Comparison of ENCODE assay signal across 8 cellular contexts in the genomic region with DNA sequence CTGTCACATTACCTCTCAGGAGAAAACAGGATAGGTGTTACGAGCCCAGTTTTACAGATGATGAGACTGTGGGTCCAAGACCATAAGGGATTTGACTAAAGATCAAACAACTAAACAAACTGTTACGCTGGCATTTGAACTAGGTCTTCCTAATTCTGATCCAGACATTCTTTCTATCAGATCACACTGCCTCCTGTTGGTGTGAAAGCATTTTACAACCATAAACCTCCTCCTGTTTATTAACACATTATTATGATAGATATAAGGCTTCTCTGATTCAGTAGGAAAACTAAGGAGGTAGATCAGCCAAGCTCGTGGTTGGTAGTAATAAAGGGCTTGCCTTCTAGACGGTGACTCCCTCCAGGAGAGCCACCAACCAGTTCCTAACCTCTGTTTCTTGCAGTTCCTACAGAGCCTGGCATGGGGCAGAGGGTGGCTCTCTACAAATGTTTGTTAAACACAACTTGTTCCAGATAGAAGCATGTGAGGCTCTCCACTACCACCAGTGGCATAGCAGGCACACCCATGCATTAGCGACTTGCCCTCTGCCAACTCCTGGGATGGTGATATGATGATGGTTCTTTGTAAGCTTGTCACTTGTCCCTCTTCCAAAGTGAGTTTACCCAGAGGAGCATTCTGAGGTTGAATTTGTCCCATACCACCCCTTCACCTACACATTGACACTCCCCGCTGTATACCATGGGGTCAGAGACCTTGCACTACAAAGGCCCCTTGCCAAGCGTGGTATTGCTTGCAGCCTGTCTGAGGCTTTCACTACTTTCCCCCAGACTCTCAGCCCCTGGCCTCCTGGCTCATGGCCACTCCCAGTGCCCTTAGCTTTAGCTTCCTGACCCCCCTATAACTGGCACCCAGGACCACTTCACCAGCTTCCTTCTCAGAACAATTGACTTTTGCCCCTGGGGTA.
A peak's percentile ranks its signal among the peaks of the same experiment; 100 is the strongest.
DNase-seq lines count a peak whose midpoint lies in the region; ATAC-seq and TF ChIP-seq lines count a peak whose summit lies in the region.

No MANE protein-coding gene starts in this region.

- DNase-seq in BE2C (no peak), HFF-Myc (ENCODE audit: extremely low read depth, low read depth) (no peak), ascending aorta (ENCODE audit: low spot score in 2 of 2) (no peak), left lung (peak in 1 of 2 donors; percentile 38), T-helper 1 cell (no peak), COR-L47 (lab: John Stamatoyannopoulos, UW) (no peak), SKM-1 (lab: John Stamatoyannopoulos, UW; ENCODE audit: unreplicated experiment) (no peak)

- TF ChIP-seq CTCF in BE2C (IDR thresholded peaks at IDR 0.05; ENCODE audit: low read depth, low read length) (peak; percentile 48), HFF-Myc (IDR thresholded peaks at IDR 0.05; ENCODE audit: low read depth, low read length, missing control alignments) (peak; percentile 15), ascending aorta (IDR thresholded peaks at IDR 0.05) (peak in 2 of 3 experiments; percentile 28 to 38), left lung (IDR thresholded peaks at IDR 0.05) (peak in 1 of 2 donors; percentile 16)

- intact Hi-C loops in ascending aorta (cut with DNase I) (no loop called here), left lung (cut with DNase I) (no loop called here)

- ATAC-seq in left lung (peak; percentile 81), HG03342 (IDR thresholded peaks at IDR 0.05; ENCODE audit: unreplicated experiment) (no peak)

- no peak overlapping the region for H3K27ac ChIP-seq in ascending aorta
- H3K27ac ChIP-seq in left lung: no peak overlapping the region

- H3K36me3 ChIP-seq in BE2C (no peaks in the 10 kb centered on the region), ascending aorta (no peaks in the 10 kb centered on the region), left lung (no peaks in the 10 kb centered on the region)

- H3K9me3 ChIP-seq in BE2C (no peaks in the 10 kb centered on the region), ascending aorta (no peaks in the 10 kb centered on the region), left lung (no peaks in the 10 kb centered on the region)

- H3K4me3 ChIP-seq in BE2C (ENCODE audit: low read depth, low read length) (no peak overlapping the region), HFF-Myc (replicated peaks; ENCODE audit: low read depth, low read length) (no peak overlapping the region), ascending aorta (no peak overlapping the region), left lung (no peak overlapping the region)

- H3K4me1 ChIP-seq in BE2C (no peaks in the 10 kb centered on the region), ascending aorta (no peaks in the 10 kb centered on the region), left lung (peaks cover 0 to 2% of the 10 kb centered on the region in 2 donors)

- H3K27me3 ChIP-seq in BE2C: no peaks in the 10 kb centered on the region
- H3K27me3 ChIP-seq in ascending aorta: no peaks in the 10 kb centered on the region
- no peaks in the 10 kb centered on the region for H3K27me3 ChIP-seq in left lung
